ENCODE assay signal across 8 cellular contexts in the genomic region with DNA sequence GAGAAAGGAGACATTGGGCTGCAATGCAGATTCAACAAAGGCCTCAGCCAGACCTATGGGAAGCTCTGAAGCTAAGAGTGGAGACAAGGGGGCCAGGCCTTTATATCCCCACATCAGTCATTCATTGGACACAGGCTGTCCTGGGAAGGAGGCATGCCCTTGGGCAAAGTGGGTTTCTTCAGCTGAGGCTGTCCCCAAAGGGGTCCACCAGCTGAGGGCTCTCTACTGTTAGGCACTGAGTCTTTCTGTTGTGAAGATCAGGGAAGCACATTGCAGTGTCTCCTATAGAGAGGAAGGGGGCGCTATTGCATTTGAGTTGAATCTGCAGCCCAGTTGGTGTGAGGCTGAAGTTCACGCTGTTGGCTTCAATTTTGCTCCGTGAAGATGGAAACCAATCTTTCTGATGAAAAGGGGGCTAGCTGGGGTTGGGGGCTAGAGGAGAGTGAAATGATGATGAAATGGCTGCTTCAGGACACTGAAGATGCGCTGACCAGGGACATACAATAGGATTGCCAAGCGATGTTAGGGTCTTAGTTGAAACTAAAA. TPM values are rescaled to one million over a fixed set of nuclear protein-coding genes. Genes with fewer than 3 reads are reported as not detected.
A peak's percentile ranks its signal among the peaks of the same experiment; 100 is the strongest.
DNase-seq lines count a peak whose midpoint lies in the region; ATAC-seq, FAIRE-seq and TF ChIP-seq lines count a peak whose summit lies in the region.

No MANE protein-coding gene starts in this region.

- H3K36me3 ChIP-seq in fibroblast of lung (ENCODE audit: control insufficient read depth, insufficient read depth, low read length): no peaks in the 10 kb centered on the region

- no peak overlapping the region for H3K4me3 ChIP-seq in fibroblast of lung (replicated peaks in 1 of 4; ENCODE audit: control extremely low read depth in 1 of 4, insufficient read depth in 1 of 4, low read depth in 3 of 4, low read length in 4 of 4)

- H3K27ac ChIP-seq in fibroblast of lung (ENCODE audit: insufficient read depth, low read length): no peak overlapping the region

- no peaks in the 10 kb centered on the region for H3K4me1 ChIP-seq in fibroblast of lung (ENCODE audit: control insufficient read depth, extremely low read depth, insufficient read depth, low read length)

- H3K79me2 ChIP-seq in fibroblast of lung (ENCODE audit: control insufficient read depth, insufficient read depth, low read length): no peaks in the 10 kb centered on the region

- H3K27me3 Mint-ChIP-seq in neural crest cell (ENCODE audit: low read depth): no peaks in the 10 kb centered on the region

- TF ChIP-seq CTCF in fibroblast of lung (conservative IDR thresholded peaks at IDR 0.05 in 1 of 2, IDR thresholded peaks at IDR 0.05 in 1 of 2; ENCODE audit: low read depth in 1 of 2, low read length in 2 of 2): peak; percentile 75 to 77
- TF ChIP-seq CTCF in neural crest cell (conservative IDR thresholded peaks at IDR 0.05): peak; percentile 73

- H3K9ac ChIP-seq in fibroblast of lung (ENCODE audit: insufficient read depth, low read length): no peak overlapping the region

- peak; percentile 88 for FAIRE-seq in GM19239 (lab: Jason Lieb, UNC)

- ATAC-seq in HG03520 (IDR thresholded peaks at IDR 0.05; ENCODE audit: unreplicated experiment): peak; percentile 90
- ATAC-seq in HG03025 (IDR thresholded peaks at IDR 0.05; ENCODE audit: low FRiP score, unreplicated experiment): no peak

- no peaks in the 10 kb centered on the region for H3K27me3 ChIP-seq in fibroblast of lung (ENCODE audit: control insufficient read depth, insufficient read depth, low read length)

- H3K27ac Mint-ChIP-seq in neural crest cell (ENCODE audit: unreplicated experiment): no peak overlapping the region

- peaks cover 2% of the 10 kb centered on the region for H3K9me3 Mint-ChIP-seq in neural crest cell

- peak overlapping the region; percentile 92 for H2AFZ ChIP-seq in fibroblast of lung (ENCODE audit: low read length)

- DNase-seq in COLO668 (lab: John Stamatoyannopoulos, UW; ENCODE audit: unreplicated experiment): peak; percentile 7
- peak; percentile 57 for DNase-seq in GM19239 (ENCODE audit: insufficient read length, low spot score)
- DNase-seq in NCI-H82 treated with DMSO at 0.1 percent for 48 hours (lab: John Stamatoyannopoulos, UW; ENCODE audit: unreplicated experiment): peak; percentile 83
- DNase-seq in activated CD8-positive, alpha-beta memory T cell treated with anti-CD3 and anti-CD28 coated beads for 4 hours (ENCODE audit: low read depth in 2 of 2): peak; percentile 1 to 4
- peak; percentile 53 to 77 for DNase-seq in fibroblast of lung (ENCODE audit: low read depth in 2 of 2)
- peak; percentile 20 for DNase-seq in neural crest cell (ENCODE audit: low read depth, low spot score)

- H3K36me3 Mint-ChIP-seq in neural crest cell (ENCODE audit: low read depth): no peaks in the 10 kb centered on the region

- H3K4me1 Mint-ChIP-seq in neural crest cell: peaks cover 6% of the 10 kb centered on the region

- no peaks in the 10 kb centered on the region for H3K9me3 ChIP-seq in fibroblast of lung (ENCODE audit: control insufficient read depth, insufficient read depth, low read depth, low read length)

- no peak overlapping the region for H3K4me3 Mint-ChIP-seq in neural crest cell

- no peaks in the 10 kb centered on the region for H4K20me1 ChIP-seq in fibroblast of lung (ENCODE audit: control insufficient read depth, extremely low read depth, insufficient read depth, low read length)

- H3K4me2 ChIP-seq in fibroblast of lung (ENCODE audit: extremely low read depth, insufficient read depth, low read length): no peak overlapping the region

RNA-seq across cellular contexts. Expression of a gene that starts 48.0 kb away (rescaled TPM):
- 118 and 157 TPM in 2 replicates for total RNA-seq in fibroblast of lung
- 255 and 442 TPM in 2 replicates for polyA plus RNA-seq in fibroblast of lung
- polyA plus RNA-seq in fibroblast of lung (2012): 218 and 377 TPM in 2 replicates
- 234 and 316 TPM in 2 replicates for polyA minus RNA-seq in fibroblast of lung (ENCODE audit: low replicate concordance)
- 403 and 406 TPM in 2 replicates for total RNA-seq in neural crest cell

RNA-seq across cellular contexts. Expression of a gene that starts 49.0 kb away (rescaled TPM):
- total RNA-seq in fibroblast of lung: 38.0 and 40.8 TPM in 2 replicates
- 20.1 and 20.3 TPM in 2 replicates for polyA plus RNA-seq in fibroblast of lung
- polyA plus RNA-seq in fibroblast of lung (2012): 20.8 and 23.5 TPM in 2 replicates
- polyA minus RNA-seq in fibroblast of lung (ENCODE audit: low replicate concordance): 15.2 and 15.9 TPM in 2 replicates
- 24.5 and 26.8 TPM in 2 replicates for total RNA-seq in neural crest cell

RNA-seq across cellular contexts. Expression of a gene that starts 58.1 kb away (rescaled TPM):
- total RNA-seq in fibroblast of lung: 22.1 and 28.4 TPM in 2 replicates
- 89.8 and 106 TPM in 2 replicates for polyA plus RNA-seq in fibroblast of lung
- 77.9 and 78.4 TPM in 2 replicates for polyA plus RNA-seq in fibroblast of lung (2012)
- 12.3 and 22.8 TPM in 2 replicates for polyA minus RNA-seq in fibroblast of lung (ENCODE audit: low replicate concordance)
- 43.5 and 45.4 TPM in 2 replicates for total RNA-seq in neural crest cell

Comparison
In these comparisons a context has a peak if more than half of its experiments do, and no peak if none do; other contexts are left out.
1. DNase-seq: peak in every context shown above with its lines; median percentile 83 in NCI-H82 treated with DMSO at 0.1 percent for 48 hours; 65 in fibroblast of lung; 57 in GM19239; 20 in neural crest cell; 7 in COLO668; 2 in activated CD8-positive, alpha-beta memory T cell treated with anti-CD3 and anti-CD28 coated beads for 4 hours.